ENCODE assay signal across 15 cellular contexts in genomic region chr14:37546621-37547447, GRCh38. TPM values are rescaled to one million over a fixed set of nuclear protein-coding genes. Genes with fewer than 3 reads are reported as not detected.
DNase-seq lines count a peak whose midpoint lies in the region; ATAC-seq, FAIRE-seq and TF ChIP-seq lines count a peak whose summit lies in the region.
"Had no signal": no experiment of that assay in that cellular context is flagged by ENCODE, and none has a peak within 500 bp of the region (broad histone marks: within the 10 kb centered on the region; RNA-seq: fewer than 3 reads in every experiment).

No MANE protein-coding gene starts in this region.

- WGBS in H9 (ENCODE audit: extremely low coverage, insufficient read length, low lambda C conversion rate), result no CpG with 5 or more reads among the region's 6 CpGs

- H3K9me3 ChIP-seq in mucosa of stomach (ENCODE audit: control insufficient read depth, low read length) (no peaks in the 10 kb centered on the region), T-helper 17 cell (ENCODE audit: control insufficient read depth, low read length, poor library complexity, severe bottlenecking) (no peaks in the 10 kb centered on the region), H9 (ENCODE audit: control insufficient read depth, low read depth, low read length) (no peaks in the 10 kb centered on the region)
- H3K9me3 ChIP-seq: gastrocnemius medialis had no signal

- H3K9ac ChIP-seq in mucosa of stomach (ENCODE audit: low read length) (peak overlapping the region; percentile 36), H9 (ENCODE audit: extremely low read depth, insufficient read length, low read length) (no peak overlapping the region)

- H3K4me3 ChIP-seq in LNCaP clone FGC (ENCODE audit: low read depth, low read length), result no peak overlapping the region
- no peak overlapping the region for H3K4me3 ChIP-seq in mucosa of stomach (ENCODE audit: low read length)
- H3K4me3 ChIP-seq: gastrocnemius medialis, spleen had no signal

- no peak overlapping the region for H4K8ac ChIP-seq in H9 (replicated peaks; ENCODE audit: insufficient read length, low read depth, low read length)

- TF ChIP-seq CTCF in LNCaP clone FGC (IDR thresholded peaks at IDR 0.05; ENCODE audit: control insufficient read depth, extremely low read depth, insufficient read depth) (no peak), H9 (conservative IDR thresholded peaks at IDR 0.05) (no peak)

- H2AFZ ChIP-seq in H9 (ENCODE audit: low read length), result no peak overlapping the region

- no peak overlapping the region for H3K18ac ChIP-seq in H9 (ENCODE audit: insufficient read length, low read depth, low read length)

- H3K9me3 Mint-ChIP-seq in H9, result no peaks in the 10 kb centered on the region

- peak; percentile 31 for FAIRE-seq in colon (lab: Jason Lieb, UNC)

- no peak for TF ChIP-seq POLR2A in GM18505 (IDR thresholded peaks at IDR 0.05; ENCODE audit: borderline replicate concordance, extremely low read depth, insufficient read depth, insufficient read length)

- H3K79me2 ChIP-seq in H9 (ENCODE audit: insufficient read depth, low read length), result no peaks in the 10 kb centered on the region

- no peak overlapping the region for H3T11ph ChIP-seq in H9 (ENCODE audit: low read length)

- H2BK20ac ChIP-seq in H9 (ENCODE audit: low read depth, low read length, poor library complexity, severe bottlenecking), result no peak overlapping the region

- no peak overlapping the region for H3K27ac ChIP-seq in H9 (ENCODE audit: insufficient read length, low read depth, low read length)
- H3K27ac ChIP-seq: gastrocnemius medialis, RWPE1, spleen had no signal

- no peak overlapping the region for H2BK15ac ChIP-seq in H9 (ENCODE audit: low read depth, low read length)

- DNase-seq in DMS53 (lab: John Stamatoyannopoulos, UW) (peak; percentile 79), LNCaP clone FGC (ENCODE audit: low read depth) (peak; percentile 93), T-helper 17 cell (no peak), H9 (no peak)
- no peak for DNase-seq in stimulated activated CD4-positive, alpha-beta T cell treated with anti-CD3 and anti-CD28 coated beads, Interleukin-4, amount 100 ng/mL, for 4 hours
- DNase-seq: cerebellar nuclear complex; gastrocnemius medialis; midbrain; MM.1S; spleen; stimulated activated naive CD4-positive, alpha-beta T cell had no signal

- no peak overlapping the region for H3K56ac ChIP-seq in H9 (ENCODE audit: insufficient read length, low read depth, low read length)

- H4K20me1 ChIP-seq in H9 (ENCODE audit: control insufficient read depth, insufficient read depth, insufficient read length), result no peaks in the 10 kb centered on the region

- no peak overlapping the region for H4K5ac ChIP-seq in H9 (ENCODE audit: insufficient read length, low read depth, low read length)

- H4K91ac ChIP-seq in H9 (ENCODE audit: insufficient read length, low read depth, low read length), result no peak overlapping the region

- H3K14ac ChIP-seq in H9 (ENCODE audit: insufficient read depth, low read length), result no peak overlapping the region

- H3K36me3 Mint-ChIP-seq in T-helper 17 cell (ENCODE audit: low read depth), result no peaks in the 10 kb centered on the region
- no peaks in the 10 kb centered on the region for H3K36me3 Mint-ChIP-seq in H9 (ENCODE audit: insufficient read depth in 1 of 3, low read depth in 3 of 3)

- H3K36me3 ChIP-seq in mucosa of stomach (ENCODE audit: control insufficient read depth, insufficient read depth, low read length), result no peaks in the 10 kb centered on the region
- H3K36me3 ChIP-seq: gastrocnemius medialis, spleen had no signal

- no peak overlapping the region for H2BK12ac ChIP-seq in H9 (ENCODE audit: insufficient read length, low read depth, low read length)

- H3K23ac ChIP-seq in H9 (ENCODE audit: insufficient read length, low read depth, low read length), result no peak overlapping the region

- H3K4me1 Mint-ChIP-seq in T-helper 17 cell (no peaks in the 10 kb centered on the region), H9 (no peaks in the 10 kb centered on the region)

- H3K4ac ChIP-seq in H9 (ENCODE audit: low read depth, low read length), result no peak overlapping the region

- H3K27ac Mint-ChIP-seq in T-helper 17 cell (no peak overlapping the region), H9 (no peak overlapping the region)

- H3K4me2 ChIP-seq in H9 (ENCODE audit: insufficient read depth, insufficient read length, low read length), result no peak overlapping the region

- no peak overlapping the region for H2BK5ac ChIP-seq in H9 (ENCODE audit: insufficient read length, low read length)

- no peaks in the 10 kb centered on the region for H3K27me3 Mint-ChIP-seq in T-helper 17 cell
- no peaks in the 10 kb centered on the region for H3K27me3 Mint-ChIP-seq in H9 (ENCODE audit: low read depth)

- H3K23me2 ChIP-seq in H9 (ENCODE audit: insufficient read length, low read depth, low read length, poor library complexity, severe bottlenecking), result no peaks in the 10 kb centered on the region

- no peaks in the 10 kb centered on the region for H3K79me1 ChIP-seq in H9 (ENCODE audit: insufficient read depth, low read depth, low read length, poor library complexity, severe bottlenecking)

- H2BK120ac ChIP-seq in H9 (ENCODE audit: low read depth, low read length, poor library complexity, severe bottlenecking), result no peak overlapping the region

- no peaks in the 10 kb centered on the region for H3K4me1 ChIP-seq in mucosa of stomach (ENCODE audit: control insufficient read depth, insufficient read depth, low read length)
- no peaks in the 10 kb centered on the region for H3K4me1 ChIP-seq in H9 (ENCODE audit: insufficient read depth, low read length)
- H3K4me1 ChIP-seq: gastrocnemius medialis, spleen had no signal

- H2AK5ac ChIP-seq in H9 (ENCODE audit: insufficient read length, low read length), result no peak overlapping the region

- no peak for ATAC-seq in GM18505 (IDR thresholded peaks at IDR 0.05; ENCODE audit: unreplicated experiment)
- ATAC-seq in T-helper 17 cell, result no peak
- ATAC-seq: gastrocnemius medialis had no signal

- H3K4me3 Mint-ChIP-seq in T-helper 17 cell (no peak overlapping the region), H9 (no peak overlapping the region)

- H3K27me3 ChIP-seq in mucosa of stomach (ENCODE audit: control insufficient read depth, insufficient read depth, low read length), result no peaks in the 10 kb centered on the region
- no peaks in the 10 kb centered on the region for H3K27me3 ChIP-seq in H9 (ENCODE audit: insufficient read depth, low read length)
- H3K27me3 ChIP-seq: spleen had no signal

RNA-seq across cellular contexts. Expression of gene FOXA1, which starts 48.2 kb away (rescaled TPM):
- total RNA-seq in T-helper 17 cell (not detected), H9 (2021) (0.07 and 0.31 TPM in 2 replicates)
- total RNA-seq: spleen had no signal

RNA-seq across cellular contexts. Expression of gene TTC6, which starts 48.6 kb away (rescaled TPM):
- total RNA-seq in T-helper 17 cell (not detected), H9 (2021) (0.24 and 0.33 TPM in 2 replicates)
- total RNA-seq: gastrocnemius medialis, spleen had no signal

Comparison
In these comparisons a context has a peak if more than half of its experiments do, and no peak if none do; other contexts are left out.
1. DNase-seq: peak in DMS53 (single experiment) and LNCaP clone FGC (single experiment); none in T-helper 17 cell (0 of 3), H9 (single experiment) and stimulated activated CD4-positive, alpha-beta T cell treated with anti-CD3 and anti-CD28 coated beads, Interleukin-4, amount 100 ng/mL, for 4 hours (0 of 2).